8 cellular contexts compared by ENCODE assay signal in genomic region chr7:100049441-100050291, GRCh38. TPM values are rescaled to one million over a fixed set of nuclear protein-coding genes. Genes with fewer than 3 reads are reported as not detected.
A peak's percentile ranks its signal among the peaks of the same experiment; 100 is the strongest.
DNase-seq lines count a peak whose midpoint lies in the region; TF ChIP-seq lines count a peak whose summit lies in the region.

ZSCAN21 (plus strand) TSS chr7:100049774; CDS start chr7:100057007, 7,233 bp downstream.

- H3K9me2 ChIP-seq in MM.1S (replicated peaks; ENCODE audit: insufficient read depth, low read length) (no peaks in the 10 kb centered on the region), SK-N-SH (no peaks in the 10 kb centered on the region)

- H3F3A ChIP-seq in MM.1S (ENCODE audit: insufficient read depth, low read length) (no peaks in the 10 kb centered on the region; the same call in 1 of the 2 replicates), SK-N-SH (replicated peaks; ENCODE audit: insufficient read depth) (peaks cover 23% of the 10 kb centered on the region)

- TF ChIP-seq CTCF in H9 (conservative IDR thresholded peaks at IDR 0.05) (no peak; the same call in 2 of the 3 replicates), MM.1S (IDR thresholded peaks at IDR 0.05; ENCODE audit: low read length) (no peak), SK-N-SH (IDR thresholded peaks at IDR 0.05) (peak; percentile 47), glutamatergic neuron (IDR thresholded peaks at IDR 0.05; ENCODE audit: partially characterized antibody, unreplicated experiment) (no peak), osteoblast (IDR thresholded peaks at IDR 0.05; ENCODE audit: extremely low read depth, low read depth, low read length) (peak; percentile 15), testis (IDR thresholded peaks at IDR 0.05) (no peak)

- CTCF ChIA-PET in SK-N-SH (lab: Yijun Ruan, JAX) = interaction anchor here (0.6 to 5.5 kb wide), 14 partner anchors 9 to 81 kb away, joined by 3 to 60 read pairs (median 4); no protein-coding TSS in a partner anchor

- POLR2A ChIA-PET in SK-N-SH (lab: Yijun Ruan, JAX) = interaction anchor here (0.7 to 2.3 kb wide), 11 partner anchors 12 to 79 kb away, joined by 3 to 24 read pairs (median 4); partner anchors contain the start of genes AP4M1, MCM7 and ZKSCAN1

- H3K36me3 Mint-ChIP-seq in H9 (ENCODE audit: insufficient read depth in 1 of 3, low read depth in 3 of 3) (peaks cover 8 to 19% (median 12%) of the 10 kb centered on the region in 3 experiments), glutamatergic neuron (ENCODE audit: unreplicated experiment) (peaks cover 4% of the 10 kb centered on the region)
- H3K36me3 Mint-ChIP-seq in activated naive CD8-positive, alpha-beta T cell = no peaks in the 10 kb centered on the region

- no peak within 1 kb of the TSS for H4K8ac ChIP-seq in H9 (replicated peaks; ENCODE audit: insufficient read length, low read depth, low read length)

- H4K5ac ChIP-seq in H9 (ENCODE audit: insufficient read length, low read depth, low read length) = no peak within 1 kb of the TSS

- no peak within 1 kb of the TSS for H3K4ac ChIP-seq in H9 (ENCODE audit: low read depth, low read length)

- peak within 1 kb of the TSS; percentile 88 for H3K14ac ChIP-seq in H9 (ENCODE audit: insufficient read depth, low read length)

- no peak within 1 kb of the TSS for H3K23ac ChIP-seq in H9 (ENCODE audit: insufficient read length, low read depth, low read length)

- TF ChIP-seq POLR2A in testis (IDR thresholded peaks at IDR 0.05) = peak; percentile 15

- no peaks in the 10 kb centered on the region for H3K4me1 ChIP-seq in H9 (ENCODE audit: insufficient read depth, low read length)
- H3K4me1 ChIP-seq in MM.1S (ENCODE audit: low read length) = peaks cover 3% of the 10 kb centered on the region; the same call in 1 of the 2 replicates
- H3K4me1 ChIP-seq in SK-N-SH (ENCODE audit: control insufficient read depth in 1 of 2, insufficient read depth in 2 of 2, low read depth in 1 of 2, low read length in 1 of 2) = peaks cover 5 to 9% of the 10 kb centered on the region in 2 experiments; a peak in 2 of 4 replicates
- peaks cover 11% of the 10 kb centered on the region for H3K4me1 ChIP-seq in osteoblast (ENCODE audit: insufficient read depth, low read length)
- H3K4me1 ChIP-seq in testis = peaks cover 24% of the 10 kb centered on the region

- no peak within 1 kb of the TSS for H2BK20ac ChIP-seq in H9 (ENCODE audit: low read depth, low read length, poor library complexity, severe bottlenecking)

- H3K4me1 Mint-ChIP-seq in H9 (peaks cover 10 to 12% of the 10 kb centered on the region in 2 experiments), glutamatergic neuron (ENCODE audit: low read depth, unreplicated experiment) (peaks cover 11% of the 10 kb centered on the region)
- H3K4me1 Mint-ChIP-seq in activated naive CD8-positive, alpha-beta T cell (ENCODE audit: low read depth) = peaks cover 23% of the 10 kb centered on the region

- peaks cover 2% of the 10 kb centered on the region for H3K23me2 ChIP-seq in H9 (ENCODE audit: insufficient read length, low read depth, low read length, poor library complexity, severe bottlenecking)

- WGBS in H9 (ENCODE audit: extremely low coverage, insufficient read length, low lambda C conversion rate) = no CpG with 5 or more reads among the region's 47 CpGs
- 2% methylated on average over 43 of the region's 47 CpGs for WGBS in SK-N-SH (ENCODE audit: low lambda C conversion rate)
- WGBS in testis, 2 donors = 0 to 1% methylated on average over 24 to 47 of the region's 47 CpGs

- intact Hi-C loops in testis (cut with DNase I; ENCODE audit: low total_unique reads) = no loop called here

- no peak within 1 kb of the TSS for H4K91ac ChIP-seq in H9 (ENCODE audit: insufficient read length, low read depth, low read length)

- no peak within 1 kb of the TSS for H3T11ph ChIP-seq in H9 (ENCODE audit: low read length)

- H2BK15ac ChIP-seq in H9 (ENCODE audit: low read depth, low read length) = no peak within 1 kb of the TSS; the same call in 1 of the 2 replicates

- H3K27ac Mint-ChIP-seq in H9 = peak within 1 kb of the TSS; percentile 98 to 99 (median 98); a peak in 6 of 7 replicates
- peak within 1 kb of the TSS; percentile 90 for H3K27ac Mint-ChIP-seq in activated naive CD8-positive, alpha-beta T cell
- peak within 1 kb of the TSS; percentile 96 for H3K27ac Mint-ChIP-seq in glutamatergic neuron (ENCODE audit: unreplicated experiment)

- H3K79me1 ChIP-seq in H9 (ENCODE audit: insufficient read depth, low read depth, low read length, poor library complexity, severe bottlenecking) = peaks cover 4% of the 10 kb centered on the region

- H3K4me3 Mint-ChIP-seq in H9 (peak within 1 kb of the TSS; percentile 90 to 96), glutamatergic neuron (ENCODE audit: unreplicated experiment) (peak within 1 kb of the TSS; percentile 95)
- H3K4me3 Mint-ChIP-seq in activated naive CD8-positive, alpha-beta T cell = peak within 1 kb of the TSS; percentile 91

- peak within 1 kb of the TSS; percentile 83 for H3K9ac ChIP-seq in H9 (ENCODE audit: extremely low read depth, insufficient read length, low read length)
- H3K9ac ChIP-seq in MM.1S (ENCODE audit: low read length) = peak within 1 kb of the TSS; percentile 67
- H3K9ac ChIP-seq in SK-N-SH = peak within 1 kb of the TSS; percentile 88

- 0 out of 4 replicates have a peak, but pooled peaks of 1 of the 2 experiments have one; percentile 20 for TF ChIP-seq EP300 in SK-N-SH (IDR thresholded peaks at IDR 0.05; ENCODE audit: borderline replicate concordance in 1 of 2, low read depth in 1 of 2, low read length in 1 of 2)

- H2BK120ac ChIP-seq in H9 (ENCODE audit: low read depth, low read length, poor library complexity, severe bottlenecking) = no peak within 1 kb of the TSS

- no peak within 1 kb of the TSS for H2AK5ac ChIP-seq in H9 (ENCODE audit: insufficient read length, low read length)

- no peak within 1 kb of the TSS for H3K56ac ChIP-seq in H9 (ENCODE audit: insufficient read length, low read depth, low read length)

- no peak within 1 kb of the TSS for H2BK5ac ChIP-seq in H9 (ENCODE audit: insufficient read length, low read length)

- H3K9me3 Mint-ChIP-seq in H9 = peaks cover 0 to 3% of the 10 kb centered on the region in 2 experiments; a peak in 1 of 5 replicates
- H3K9me3 Mint-ChIP-seq in activated naive CD8-positive, alpha-beta T cell (ENCODE audit: low read depth) = no peaks in the 10 kb centered on the region
- H3K9me3 Mint-ChIP-seq in glutamatergic neuron (ENCODE audit: unreplicated experiment) = peaks cover 5% of the 10 kb centered on the region

- H3K27me3 Mint-ChIP-seq in H9 (ENCODE audit: low read depth) = no peaks in the 10 kb centered on the region; the same call in none of the 2 replicates
- no peaks in the 10 kb centered on the region for H3K27me3 Mint-ChIP-seq in activated naive CD8-positive, alpha-beta T cell
- no peaks in the 10 kb centered on the region for H3K27me3 Mint-ChIP-seq in glutamatergic neuron (ENCODE audit: unreplicated experiment)

- H3K4me3 ChIP-seq in MM.1S (ENCODE audit: low read length) (peak within 1 kb of the TSS; percentile 77), SK-N-SH (ENCODE audit: low read depth in 2 of 2, low read length in 1 of 2) (peak within 1 kb of the TSS; percentile 70 to 86), osteoblast (ENCODE audit: insufficient read depth, low read length) (peak within 1 kb of the TSS; percentile 92), testis (peak within 1 kb of the TSS; percentile 96 to 97)

- H3K27me3 ChIP-seq in H9 (ENCODE audit: insufficient read depth, low read length) (no peaks in the 10 kb centered on the region), MM.1S (replicated peaks; ENCODE audit: insufficient read depth, low read length) (0 out of 2 replicates have a peak, but pooled peaks cover 4% of the 10 kb centered on the region), SK-N-SH (ENCODE audit: insufficient read depth) (no peaks in the 10 kb centered on the region), osteoblast (ENCODE audit: insufficient read depth, low read length) (no peaks in the 10 kb centered on the region), testis (no peaks in the 10 kb centered on the region)

- H3K27ac ChIP-seq in H9 (ENCODE audit: insufficient read length, low read depth, low read length) = no peak within 1 kb of the TSS
- peak within 1 kb of the TSS; percentile 44; the same call in 1 of the 2 replicates for H3K27ac ChIP-seq in MM.1S (ENCODE audit: low read length)
- peak within 1 kb of the TSS; percentile 93 to 94 for H3K27ac ChIP-seq in SK-N-SH (ENCODE audit: low read depth in 2 of 2, low read length in 1 of 2)
- H3K27ac ChIP-seq in osteoblast (ENCODE audit: low read depth, low read length) = peak within 1 kb of the TSS; percentile 89
- H3K27ac ChIP-seq in testis = peak within 1 kb of the TSS; percentile 99

- H2BK12ac ChIP-seq in H9 (ENCODE audit: insufficient read length, low read depth, low read length) = no peak within 1 kb of the TSS

- peak; percentile 31; the same call in 1 of the 2 replicates for TF ChIP-seq RAD21 in SK-N-SH (IDR thresholded peaks at IDR 0.05; ENCODE audit: low read length)

- H3K36me3 ChIP-seq in MM.1S (replicated peaks; ENCODE audit: insufficient read depth, low read length) = no peaks in the 10 kb centered on the region
- H3K36me3 ChIP-seq in SK-N-SH (replicated peaks in 1 of 2; ENCODE audit: control insufficient read depth in 1 of 2, insufficient read depth in 2 of 2, low read length in 1 of 2) = peaks cover 8 to 14% of the 10 kb centered on the region in 2 experiments
- no peaks in the 10 kb centered on the region for H3K36me3 ChIP-seq in osteoblast (ENCODE audit: insufficient read depth, low read length)
- no peaks in the 10 kb centered on the region for H3K36me3 ChIP-seq in testis (ENCODE audit: low read depth, missing control alignments)

- H3K9me3 ChIP-seq in H9 (ENCODE audit: control insufficient read depth, low read depth, low read length) (no peaks in the 10 kb centered on the region), MM.1S (replicated peaks; ENCODE audit: insufficient read depth, low read length) (no peaks in the 10 kb centered on the region), SK-N-SH (no peaks in the 10 kb centered on the region), osteoblast (ENCODE audit: low read depth, low read length) (no peaks in the 10 kb centered on the region), testis (no peaks in the 10 kb centered on the region)

- peak; percentile 50 for DNase-seq in GF-D8 (lab: John Stamatoyannopoulos, UW)
- peak; percentile 87 for DNase-seq in H9
- peak; percentile 74 for DNase-seq in MM.1S
- peak; percentile 96 for DNase-seq in SK-N-SH
- peak; percentile 92 for DNase-seq in glutamatergic neuron
- peak; percentile 97 for DNase-seq in osteoblast (ENCODE audit: insufficient read length, low spot score, missing footprints)
- DNase-seq in testis = peak; percentile 92

- no peaks in the 10 kb centered on the region for H4K20me1 ChIP-seq in H9 (ENCODE audit: control insufficient read depth, insufficient read depth, insufficient read length)
- no peaks in the 10 kb centered on the region for H4K20me1 ChIP-seq in MM.1S (ENCODE audit: insufficient read depth, low read length)
- H4K20me1 ChIP-seq in SK-N-SH (ENCODE audit: insufficient read depth) = no peaks in the 10 kb centered on the region; the same call in 1 of the 2 replicates
- H4K20me1 ChIP-seq in osteoblast (ENCODE audit: insufficient read depth, low read length) = no peaks in the 10 kb centered on the region

- H3K79me2 ChIP-seq in H9 (ENCODE audit: insufficient read depth, low read length) (no peaks in the 10 kb centered on the region; the same call in 1 of the 2 replicates), MM.1S (ENCODE audit: low read length) (no peaks in the 10 kb centered on the region), SK-N-SH (ENCODE audit: insufficient read depth) (peaks cover 41% of the 10 kb centered on the region), osteoblast (ENCODE audit: insufficient read depth, low read length) (peaks cover 26% of the 10 kb centered on the region)

- H2AFZ ChIP-seq in H9 (ENCODE audit: low read length) = no peak within 1 kb of the TSS
- peak within 1 kb of the TSS; percentile 84 for H2AFZ ChIP-seq in MM.1S (ENCODE audit: low read length)
- H2AFZ ChIP-seq in SK-N-SH (ENCODE audit: low read depth) = peak within 1 kb of the TSS; percentile 99
- H2AFZ ChIP-seq in osteoblast (ENCODE audit: low read length) = peak within 1 kb of the TSS; percentile 99

- H3K4me2 ChIP-seq in H9 (ENCODE audit: insufficient read depth, insufficient read length, low read length) (peak within 1 kb of the TSS; percentile 87), MM.1S (ENCODE audit: low read depth, low read length) (peak within 1 kb of the TSS; percentile 68), SK-N-SH (peak within 1 kb of the TSS; percentile 80), osteoblast (ENCODE audit: insufficient read depth, low read length) (peak within 1 kb of the TSS; percentile 78)

- peak within 1 kb of the TSS; percentile 88 for H3K18ac ChIP-seq in H9 (ENCODE audit: insufficient read length, low read depth, low read length)

RNA-seq across cellular contexts. Expression of gene ZSCAN21, which starts in this region (rescaled TPM):
- total RNA-seq in H9 (2021) (23.5 and 24.3 TPM in 2 replicates), glutamatergic neuron (ENCODE audit: unreplicated experiment) (26.3 TPM), osteoblast (9.8 and 10.9 TPM in 2 replicates), testis (10 to 100 TPM; 36.3 to 50.3 TPM)
- polyA plus RNA-seq in SK-N-SH (2012; rRNA removed) (17.5 and 22.8 TPM in 2 replicates), testis (ENCODE audit: insufficient read depth, low read depth, low replicate concordance) (21.3 TPM)
- polyA plus RNA-seq in SK-N-SH (2012; cell fraction: cytosol; rRNA removed) = 16.5 and 18.9 TPM in 2 replicates
- 17.3 and 22.4 TPM in 2 replicates for polyA plus RNA-seq in SK-N-SH (2012; cell fraction: nucleus; rRNA removed)

Comparison
In these comparisons a context has a peak if more than half of its experiments do, and no peak if none do; other contexts are left out.
1. CTCF ChIP-seq: peak in SK-N-SH (single experiment) and osteoblast (single experiment); none in H9 (single experiment), MM.1S (single experiment), glutamatergic neuron (single experiment) and testis (0 of 3).
2. Peak in every context shown above with its lines, with median percentiles within 50 percentile points of each other: DNase-seq, H3K4me2 ChIP-seq, H3K9ac ChIP-seq, H3K27ac Mint-ChIP-seq, H3K4me3 Mint-ChIP-seq and H3K4me3 ChIP-seq.